8 cellular contexts compared by ENCODE assay signal in the genomic region with DNA sequence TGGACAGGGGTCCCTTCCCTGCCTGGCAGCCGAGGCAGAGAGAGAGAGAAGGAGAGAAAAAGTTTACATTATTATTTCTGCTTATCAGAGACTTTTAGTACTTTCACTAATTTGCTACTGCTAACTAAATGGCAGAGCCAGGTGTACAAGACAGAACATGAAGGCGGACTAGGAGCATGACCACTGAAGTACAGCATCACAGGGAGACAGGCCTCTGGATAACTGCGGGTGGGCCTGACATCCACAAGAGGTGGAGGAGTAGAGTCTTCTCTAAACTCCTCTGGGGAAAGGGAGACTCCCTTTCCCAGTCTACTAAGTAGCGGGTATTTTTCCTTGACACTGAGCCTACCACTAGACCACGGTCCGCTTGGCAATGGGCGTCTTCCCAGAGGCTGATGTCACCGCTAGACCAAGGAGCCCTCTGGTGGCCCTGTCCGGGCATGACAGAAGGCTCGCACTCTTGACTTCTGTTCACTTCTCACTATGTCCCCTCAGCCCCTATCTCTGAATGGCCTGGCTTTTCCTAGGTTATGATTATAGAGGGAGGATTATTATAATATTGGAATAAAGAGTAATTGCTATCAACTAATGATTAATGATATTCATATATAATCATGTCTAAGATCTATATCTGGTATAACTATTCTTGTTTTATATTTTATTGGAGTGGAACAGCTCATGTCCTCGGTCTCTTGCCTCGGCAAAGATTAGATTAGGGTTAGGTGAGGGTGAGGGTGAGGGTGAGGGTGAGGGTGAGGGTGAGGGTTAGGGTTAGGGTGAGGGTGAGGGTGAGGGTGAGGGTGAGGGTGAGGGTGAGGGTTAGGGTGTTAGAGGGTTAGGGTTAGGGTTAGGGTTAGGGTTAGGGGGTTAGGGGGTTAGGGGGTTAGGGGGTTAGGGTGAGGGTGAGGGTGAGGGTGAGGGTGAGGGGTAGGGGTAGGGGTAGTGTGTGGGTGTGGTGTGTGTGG. TPM values are rescaled to one million over a fixed set of nuclear protein-coding genes. Genes with fewer than 3 reads are reported as not detected.
DNase-seq lines count a peak whose midpoint lies in the region; ATAC-seq, FAIRE-seq and TF ChIP-seq lines count a peak whose summit lies in the region.
"Not testable (repeated sequence)": the region's sequence is repeated elsewhere in the genome, so short reads cannot be mapped to it uniquely, and the experiment has no call there.

No MANE protein-coding gene starts in this region.

- H3K27me3 ChIP-seq in RWPE2 (ENCODE audit: insufficient read depth, poor library complexity, severe bottlenecking); pancreas: not testable (repeated sequence)

- ATAC-seq in RWPE2 (ENCODE audit: low read depth) (peak; percentile 63), pancreas (peak; percentile 22 to 78 (median 70))

- FAIRE-seq in pancreas (lab: Jason Lieb, UNC): not testable (repeated sequence)

- not testable (repeated sequence) for H3K27ac Mint-ChIP-seq in activated T-cell treated with anti-CD3 and anti-CD28 coated beads, Interleukin-2, amount 50 U/mL, for 24 hours; immature natural killer cell

- DNase-seq in Ammon's horn (ENCODE audit: low spot score) (peak; percentile 84), H4 (ENCODE audit: low spot score) (peak; percentile 66), dermis microvascular lymphatic vessel endothelial cell (ENCODE audit: low read depth in 2 of 2) (peak; percentile 65 to 67), immature natural killer cell (peak; percentile 16 to 63 (median 30)), pancreas (peak; percentile 59 to 87 (median 81))
- DNase-seq in RWPE2 (ENCODE audit: low spot score): not testable (repeated sequence)
- peak; percentile 73 for DNase-seq in activated T-cell treated with anti-CD3 and anti-CD28 coated beads, Interleukin-2, amount 50 U/mL, for 24 hours
- peak; percentile 26 to 35 for DNase-seq in stimulated activated CD8-positive, alpha-beta memory T cell treated with anti-CD3 and anti-CD28 coated beads, Interleukin-2, amount 100 ng/mL, for 1 hour (ENCODE audit: low read depth in 2 of 2)

- TF ChIP-seq CTCF in RWPE2 (IDR thresholded peaks at IDR 0.05; ENCODE audit: poor library complexity, severe bottlenecking): peak; percentile 84
- TF ChIP-seq CTCF in pancreas (IDR thresholded peaks at IDR 0.05): peak; percentile 62 to 79 (median 76)

- not testable (repeated sequence) for H3K4me3 Mint-ChIP-seq in activated T-cell treated with anti-CD3 and anti-CD28 coated beads, Interleukin-2, amount 50 U/mL, for 24 hours; immature natural killer cell

- 39 to 44% methylated on average over 12 of the region's 12 CpGs for WGBS in pancreas, 2 donors

- H3K4me1 ChIP-seq in RWPE2 (ENCODE audit: insufficient read depth, poor library complexity, severe bottlenecking); pancreas: not testable (repeated sequence)

- intact Hi-C loops in pancreas (cut with DNase I): not testable (repeated sequence)

- not testable (repeated sequence) for H3K36me3 ChIP-seq in RWPE2 (ENCODE audit: low read depth); pancreas

- H3K4me3 ChIP-seq in RWPE2 (ENCODE audit: severe bottlenecking); pancreas: not testable (repeated sequence)

- not testable (repeated sequence) for H3K9me3 Mint-ChIP-seq in activated T-cell treated with anti-CD3 and anti-CD28 coated beads, Interleukin-2, amount 50 U/mL, for 24 hours; immature natural killer cell

- H3K9me3 ChIP-seq in RWPE2 (ENCODE audit: severe bottlenecking); pancreas: not testable (repeated sequence)

- not testable (repeated sequence) for H3K27ac ChIP-seq in RWPE2 (ENCODE audit: poor library complexity, severe bottlenecking); pancreas

- H3K4me1 Mint-ChIP-seq in activated T-cell treated with anti-CD3 and anti-CD28 coated beads, Interleukin-2, amount 50 U/mL, for 24 hours (ENCODE audit: low read depth); immature natural killer cell: not testable (repeated sequence)

- peaks cover 25% of the 10 kb centered on the region for H3K27me3 Mint-ChIP-seq in activated T-cell treated with anti-CD3 and anti-CD28 coated beads, Interleukin-2, amount 50 U/mL, for 24 hours
- H3K27me3 Mint-ChIP-seq in immature natural killer cell (ENCODE audit: low read depth in 3 of 3): not testable (repeated sequence)

- H3K36me3 Mint-ChIP-seq in activated T-cell treated with anti-CD3 and anti-CD28 coated beads, Interleukin-2, amount 50 U/mL, for 24 hours (ENCODE audit: low read depth); immature natural killer cell: not testable (repeated sequence)

RNA-seq across cellular contexts. Expression of a gene that starts 10.5 kb away (rescaled TPM):
- total RNA-seq in H4 (2014; rRNA removed; shearing (Covaris generic)): 2.3 and 6.7 TPM in 2 replicates
- total RNA-seq in dermis microvascular lymphatic vessel endothelial cell (34.7 and 93.4 TPM in 2 replicates), pancreas (1 to 10 TPM in 5 of 6 donors, under 1 TPM in 1; 0.42 to 2.2 (median 1.4) TPM)
- polyA plus RNA-seq in immature natural killer cell (under 1 TPM in 2 of 3 donors, not detected in 1; 0.06 to 0.34 TPM), pancreas (under 1 TPM; 0.77 to 0.99 TPM)
